33 cellular contexts compared by ENCODE assay signal in genomic region chr19:27891411-27891810, GRCh38.
"Had no signal": no experiment of that assay in that cellular context is flagged by ENCODE, and none has a peak within 500 bp of the region (broad histone marks: within the 10 kb centered on the region; RNA-seq: fewer than 3 reads in every experiment).

No MANE protein-coding gene starts in this region.

- DNase-seq: Karpas-422, Kasumi-1, KG1, MG63, MM.1S, MV-4-11, NCI-H1048, NCI-H1092, NCI-H1092 treated with DMSO at 0.1 percent for 48 hours, NCI-H1105, NCI-H1105 treated with DMSO at 0.1 percent for 48 hours, NCI-H1417, NCI-H1417 treated with DMSO at 0.1 percent for 48 hours, NCI-H1436, NCI-H1436 treated with DMSO at 0.1 percent for 48 hours, NCI-H146, NCI-H1694, NCI-H1694 treated with DMSO at 0.1 percent for 48 hours, NCI-H187, NCI-H187 treated with DMSO at 0.1 percent for 48 hours, NCI-H1930, NCI-H2029, NCI-H2029 treated with DMSO at 0.1 percent for 48 hours, NCI-H2081, NCI-H2081 treated with DMSO at 0.1 percent for 48 hours, NCI-H2107, NCI-H2171, NCI-H2171 treated with DMSO at 0.1 percent for 48 hours, NCI-H2227 treated with DMSO at 0.1 percent for 48 hours, NCI-H226, NCI-H345, NCI-H446, NCI-H446 treated with DMSO at 0.1 percent for 48 hours had no signal
